ENCODE assay signal across 11 cellular contexts in genomic region chr10:116737582-116738358, GRCh38. TPM values are rescaled to one million over a fixed set of nuclear protein-coding genes. Genes with fewer than 3 reads are reported as not detected.
DNase-seq lines count a peak whose midpoint lies in the region; ATAC-seq and TF ChIP-seq lines count a peak whose summit lies in the region.
"Had no signal": no experiment of that assay in that cellular context is flagged by ENCODE, and none has a peak within 500 bp of the region (broad histone marks: within the 10 kb centered on the region; RNA-seq: fewer than 3 reads in every experiment).

No MANE protein-coding gene starts in this region.

- peaks cover 8% of the 10 kb centered on the region for H3K4me1 Mint-ChIP-seq in GM23338
- H3K4me1 Mint-ChIP-seq in stimulated activated naive B cell treated with anti-CD40 and anti-IgM and Interleukin-4, amounts not matched to agents 10 μg/mL and 1 μg/mL and 100 μg/mL, for 72 hours, result peaks cover 0 to 6% of the 10 kb centered on the region in 2 donors
- no peaks in the 10 kb centered on the region for H3K4me1 Mint-ChIP-seq in CD8-positive, alpha-beta memory T cell

- H3K79me2 ChIP-seq in GM23338 (replicated peaks; ENCODE audit: insufficient read depth), result no peaks in the 10 kb centered on the region

- CTCF ChIA-PET in CD8-positive, alpha-beta memory T cell (lab: Charles Lee), result no interaction called here

- TF ChIP-seq CTCF in GM23338 (conservative IDR thresholded peaks at IDR 0.05; ENCODE audit: low read depth in 2 of 2), result peak; percentile 48 to 53
- peak; percentile 48 for TF ChIP-seq CTCF in astrocyte of the cerebellum (IDR thresholded peaks at IDR 0.05; ENCODE audit: low read depth, low read length, missing control alignments)

- no peaks in the 10 kb centered on the region for H4K20me1 ChIP-seq in GM23338 (replicated peaks; ENCODE audit: insufficient read depth)

- H3K27ac Mint-ChIP-seq in GM23338, result no peak overlapping the region
- H3K27ac Mint-ChIP-seq in stimulated activated naive B cell treated with anti-CD40 and anti-IgM and Interleukin-4, amounts not matched to agents 10 μg/mL and 1 μg/mL and 100 μg/mL, for 72 hours, result no peak overlapping the region
- no peak overlapping the region for H3K27ac Mint-ChIP-seq in CD8-positive, alpha-beta memory T cell
- H3K27ac Mint-ChIP-seq: stimulated activated naive CD8-positive, alpha-beta T cell treated with anti-CD3 and anti-CD28 coated beads, Interleukin-15, Interleukin-2, amounts not matched to agents 100 ng/mL and 50 ng/mL, for 24 hours; T-helper 1 cell treated with Interleukin-12 subunit alpha and Interleukin-12 subunit beta and Interleukin-4 antibody, amounts not matched to agents 30 μg/mL and 1 μg/mL, for 36 hours had no signal

- H3K27me3 ChIP-seq in GM23338 (ENCODE audit: insufficient read depth), result peaks cover 27% of the 10 kb centered on the region
- peaks cover 0 to 10% (median 2%) of the 10 kb centered on the region in 5 donors for H3K27me3 ChIP-seq in subcutaneous abdominal adipose tissue (ENCODE audit: control insufficient read depth in 5 of 5, insufficient read depth in 4 of 5, low read length in 5 of 5)
- H3K27me3 ChIP-seq in CD8-positive, alpha-beta memory T cell (ENCODE audit: insufficient read depth, low read length, poor library complexity, severe bottlenecking), result peaks cover 14% of the 10 kb centered on the region

- no peak overlapping the region for H3K9ac ChIP-seq in subcutaneous abdominal adipose tissue (ENCODE audit: low read length in 5 of 5)

- H3K9me3 Mint-ChIP-seq in GM23338, result peaks cover 3% of the 10 kb centered on the region; the same call in 1 of the 3 replicates
- H3K9me3 Mint-ChIP-seq in stimulated activated naive B cell treated with anti-CD40 and anti-IgM and Interleukin-4, amounts not matched to agents 10 μg/mL and 1 μg/mL and 100 μg/mL, for 72 hours, result peaks cover 0 to 13% of the 10 kb centered on the region in 2 donors
- peaks cover 0 to 5% (median 0%) of the 10 kb centered on the region in 5 donors for H3K9me3 Mint-ChIP-seq in CD8-positive, alpha-beta memory T cell
- H3K9me3 Mint-ChIP-seq: stimulated activated naive CD8-positive, alpha-beta T cell treated with anti-CD3 and anti-CD28 coated beads, Interleukin-15, Interleukin-2, amounts not matched to agents 100 ng/mL and 50 ng/mL, for 24 hours had no signal

- H3K27ac ChIP-seq in GM23338 (ENCODE audit: low read depth), result no peak overlapping the region
- peak overlapping the region; percentile 50 for H3K27ac ChIP-seq in subcutaneous abdominal adipose tissue (ENCODE audit: low read depth, low read length)
- no peak overlapping the region for H3K27ac ChIP-seq in CD8-positive, alpha-beta memory T cell (ENCODE audit: low read depth, low read length)

- ATAC-seq in GM23338, result peak; percentile 37
- ATAC-seq in stimulated activated naive B cell treated with anti-CD40 and anti-IgM and Interleukin-4, amounts not matched to agents 10 μg/mL and 1 μg/mL and 100 μg/mL, for 72 hours (replicated peaks), result no peak

- peak; percentile 60 for DNase-seq in GM23338 (ENCODE audit: low spot score)
- no peak for DNase-seq in astrocyte of the cerebellum (ENCODE audit: low read depth)
- peak in 31 of 51 donors; percentile 11 to 70 (median 32) for DNase-seq in hypothalamus (lab: John Stamatoyannopoulos, UW)
- DNase-seq in CD1c-positive myeloid dendritic cell (ENCODE audit: extremely low spot score), result no peak
- DNase-seq in stimulated activated naive B cell treated with anti-CD40 and anti-IgM and Interleukin-4, amounts not matched to agents 10 μg/mL and 1 μg/mL and 100 μg/mL, for 72 hours, result no peak
- no peak for DNase-seq in NCI-H345 (lab: John Stamatoyannopoulos, UW)
- DNase-seq in CD8-positive, alpha-beta memory T cell, result no peak
- DNase-seq: NK-92 treated with Interleukin-12 subunit alpha and Interleukin-12 subunit beta, amount 100 ng/mL, for 24 hours had no signal

- no peaks in the 10 kb centered on the region; the same call in 1 of the 2 replicates for H3K4me1 ChIP-seq in GM23338 (ENCODE audit: insufficient read depth)
- H3K4me1 ChIP-seq in subcutaneous abdominal adipose tissue (ENCODE audit: control insufficient read depth in 5 of 5, insufficient read depth in 5 of 5, low read length in 5 of 5), result peaks cover 0 to 71% (median 49%) of the 10 kb centered on the region in 5 donors
- peaks cover 7% of the 10 kb centered on the region for H3K4me1 ChIP-seq in CD8-positive, alpha-beta memory T cell (ENCODE audit: insufficient read depth, low read length)

- no peaks in the 10 kb centered on the region for H3K9me3 ChIP-seq in subcutaneous abdominal adipose tissue (ENCODE audit: control insufficient read depth in 5 of 5, low read length in 5 of 5)
- H3K9me3 ChIP-seq in CD8-positive, alpha-beta memory T cell (ENCODE audit: low read length), result no peaks in the 10 kb centered on the region

- no peak overlapping the region for H3K4me3 Mint-ChIP-seq in GM23338
- H3K4me3 Mint-ChIP-seq in stimulated activated naive B cell treated with anti-CD40 and anti-IgM and Interleukin-4, amounts not matched to agents 10 μg/mL and 1 μg/mL and 100 μg/mL, for 72 hours, result no peak overlapping the region
- no peak overlapping the region for H3K4me3 Mint-ChIP-seq in CD8-positive, alpha-beta memory T cell
- H3K4me3 Mint-ChIP-seq: stimulated activated naive CD8-positive, alpha-beta T cell treated with anti-CD3 and anti-CD28 coated beads, Interleukin-15, Interleukin-2, amounts not matched to agents 100 ng/mL and 50 ng/mL, for 24 hours; T-helper 1 cell treated with Interleukin-12 subunit alpha and Interleukin-12 subunit beta and Interleukin-4 antibody, amounts not matched to agents 30 μg/mL and 1 μg/mL, for 36 hours had no signal

- no peaks in the 10 kb centered on the region for H3F3A ChIP-seq in GM23338 (replicated peaks; ENCODE audit: low read depth)

- no peak overlapping the region for H2AFZ ChIP-seq in GM23338

- H3K4me2 ChIP-seq in GM23338, result no peak overlapping the region

- H3K36me3 ChIP-seq in GM23338 (ENCODE audit: insufficient read depth), result no peaks in the 10 kb centered on the region
- no peaks in the 10 kb centered on the region for H3K36me3 ChIP-seq in subcutaneous abdominal adipose tissue (ENCODE audit: control insufficient read depth in 5 of 5, insufficient read depth in 5 of 5, low read length in 5 of 5)
- H3K36me3 ChIP-seq in CD8-positive, alpha-beta memory T cell (ENCODE audit: insufficient read depth, low read length), result no peaks in the 10 kb centered on the region

- in situ Hi-C loops in astrocyte of the cerebellum (cut with HindIII; ENCODE audit: low sequenced_read_pairs), result no loop called here

- no peaks in the 10 kb centered on the region for H3K9me2 ChIP-seq in GM23338 (ENCODE audit: insufficient read depth)

- POLR2A ChIA-PET in CD8-positive, alpha-beta memory T cell (lab: Charles Lee), result no interaction called here

- H3K36me3 Mint-ChIP-seq in GM23338 (ENCODE audit: low read depth), result no peaks in the 10 kb centered on the region
- no peaks in the 10 kb centered on the region for H3K36me3 Mint-ChIP-seq in stimulated activated naive B cell treated with anti-CD40 and anti-IgM and Interleukin-4, amounts not matched to agents 10 μg/mL and 1 μg/mL and 100 μg/mL, for 72 hours
- no peaks in the 10 kb centered on the region for H3K36me3 Mint-ChIP-seq in CD8-positive, alpha-beta memory T cell

- peaks cover 24% of the 10 kb centered on the region for H3K27me3 Mint-ChIP-seq in GM23338 (ENCODE audit: insufficient read depth, low read depth, poor library complexity)
- peaks cover 38 to 66% of the 10 kb centered on the region in 2 donors for H3K27me3 Mint-ChIP-seq in stimulated activated naive B cell treated with anti-CD40 and anti-IgM and Interleukin-4, amounts not matched to agents 10 μg/mL and 1 μg/mL and 100 μg/mL, for 72 hours
- peaks cover 36 to 40% of the 10 kb centered on the region in 2 donors for H3K27me3 Mint-ChIP-seq in CD8-positive, alpha-beta memory T cell

- H3K4me3 ChIP-seq in GM23338, result no peak overlapping the region
- H3K4me3 ChIP-seq in astrocyte of the cerebellum (ENCODE audit: low read depth, low read length), result no peak overlapping the region
- H3K4me3 ChIP-seq in subcutaneous abdominal adipose tissue (ENCODE audit: low read depth in 1 of 5, low read length in 5 of 5), result no peak overlapping the region
- H3K4me3 ChIP-seq in CD8-positive, alpha-beta memory T cell (ENCODE audit: low read length), result no peak overlapping the region

TF ChIP-seq in GM23338, 12 proteins besides CTCF, POLR2A, EP300 and RAD21 (continues in another document):
- TF ChIP-seq JUNB (IDR thresholded peaks at IDR 0.05; ENCODE audit: unreplicated experiment) (no peak), ZNF114 (CRISPR knock-in tag; IDR thresholded peaks at IDR 0.05) (no peak), EZH2 (IDR thresholded peaks at IDR 0.05; ENCODE audit: low read depth, unreplicated experiment) (no peak)

RNA-seq across cellular contexts. Expression of gene HSPA12A, which starts 4.6 kb away (rescaled TPM):
- 5.2 and 6.3 TPM in 2 replicates for total RNA-seq in GM23338 (2014; rRNA removed; shearing (Covaris generic))
- polyA plus RNA-seq in GM23338 (2016; fragmentation: Nextera tagmentation; extraction: Ambion mirVana), result 4.4 and 5.6 TPM in 2 replicates
- total RNA-seq in CD8-positive, alpha-beta memory T cell, result under 1 TPM; 0.04 to 0.07 TPM
- not detected for polyA plus RNA-seq in CD8-positive, alpha-beta memory T cell

Comparison
In these comparisons a context has a peak if more than half of its experiments do, and no peak if none do; other contexts are left out.
1. DNase-seq: peak in GM23338 (single experiment) and hypothalamus (31 of 51); none in astrocyte of the cerebellum (single experiment), CD1c-positive myeloid dendritic cell (single experiment), stimulated activated naive B cell treated with anti-CD40 and anti-IgM and Interleukin-4, amounts not matched to agents 10 μg/mL and 1 μg/mL and 100 μg/mL, for 72 hours (single experiment), NCI-H345 (single experiment) and CD8-positive, alpha-beta memory T cell (0 of 5).